ENCODE assay signal across 8 cellular contexts in genomic region chr2:96063074-96063899, GRCh38. TPM values are rescaled to one million over a fixed set of nuclear protein-coding genes. Genes with fewer than 3 reads are reported as not detected.
DNase-seq lines count a peak whose midpoint lies in the region; ATAC-seq, FAIRE-seq and TF ChIP-seq lines count a peak whose summit lies in the region.
"Not testable (repeated sequence)": the region's sequence is repeated elsewhere in the genome, so short reads cannot be mapped to it uniquely, and the experiment has no call there.

No MANE protein-coding gene starts in this region.

- POLR2A ChIA-PET in IMR-90 (lab: Charles Lee; ENCODE audit: unreplicated experiment) = not testable (repeated sequence)

- H3K23ac ChIP-seq in IMR-90 (ENCODE audit: low read depth, low read length) = not testable (repeated sequence)

- not testable (repeated sequence) for H3K27ac ChIP-seq in IMR-90 (ENCODE audit: insufficient read depth, low read length); liver (ENCODE audit: low read depth in 1 of 2, low read length in 2 of 2)

- dilution Hi-C loops in IMR-90 (cut with HindIII; ENCODE audit: low sequenced_read_pairs, unreplicated experiment) = not testable (repeated sequence)

- not testable (repeated sequence) for H3K4ac ChIP-seq in IMR-90 (ENCODE audit: low read depth, low read length)

- not testable (repeated sequence) for H2BK20ac ChIP-seq in IMR-90 (ENCODE audit: low read depth, low read length)

- peak overlapping the region; percentile 37 for H2AK9ac ChIP-seq in IMR-90 (replicated peaks; ENCODE audit: low read depth, low read length, poor library complexity)

- H3K4me3 Mint-ChIP-seq in brain = not testable (repeated sequence)

- H4K5ac ChIP-seq in IMR-90 (ENCODE audit: low read depth, low read length) = not testable (repeated sequence)

- H2BK15ac ChIP-seq in IMR-90 (ENCODE audit: low read depth, low read length) = not testable (repeated sequence)

- H2BK120ac ChIP-seq in IMR-90 (ENCODE audit: low read depth, low read length) = not testable (repeated sequence)

- TF ChIP-seq RAD21 in IMR-90 (IDR thresholded peaks at IDR 0.05; ENCODE audit: low read length) (peak; percentile 47), liver (IDR thresholded peaks at IDR 0.05) (peak; percentile 29 to 58)

- peaks cover 13% of the 10 kb centered on the region for H3K27me3 ChIP-seq in IMR-90 (ENCODE audit: control insufficient read depth, insufficient read depth, low read length)
- H3K27me3 ChIP-seq in liver (ENCODE audit: control insufficient read depth in 4 of 4, insufficient read depth in 4 of 4, low read length in 3 of 4) = not testable (repeated sequence)

- H3K27ac Mint-ChIP-seq in brain = not testable (repeated sequence)

- not testable (repeated sequence) for H3K36me3 Mint-ChIP-seq in brain

- H3K4me3 ChIP-seq in IMR-90 (ENCODE audit: insufficient read depth, low read depth, low read length); fibroblast of villous mesenchyme (ENCODE audit: low read depth, low read length); liver (ENCODE audit: low read depth in 1 of 3, low read length in 3 of 3): not testable (repeated sequence)

- H3K79me1 ChIP-seq in IMR-90 (ENCODE audit: low read depth in 1 of 2, low read length in 2 of 2) = not testable (repeated sequence)

- H2AK5ac ChIP-seq in IMR-90 (ENCODE audit: low read depth, low read length) = not testable (repeated sequence)

- 13% methylated on average over 4 of the region's 12 CpGs; no CpG with 5 or more reads in 1 of the 2 experiments for WGBS in IMR-90 (ENCODE audit: extremely low coverage in 2 of 2, insufficient read length in 1 of 2), 2 experiments
- WGBS in liver = 72% methylated on average over 11 of the region's 12 CpGs

- not testable (repeated sequence) for H4K91ac ChIP-seq in IMR-90 (ENCODE audit: insufficient read depth, low read depth, low read length)

- H3K9ac ChIP-seq in IMR-90 (ENCODE audit: low read depth, low read length); liver (ENCODE audit: low read depth in 1 of 2, low read length in 2 of 2): not testable (repeated sequence)

- not testable (repeated sequence) for H3K9me3 Mint-ChIP-seq in brain

- FAIRE-seq in urothelium cell line (lab: Jason Lieb, UNC) = peak; percentile 99

- not testable (repeated sequence) for H2BK5ac ChIP-seq in IMR-90 (ENCODE audit: low read depth, low read length, poor library complexity, severe bottlenecking)

- not testable (repeated sequence) for H3K9me3 ChIP-seq in IMR-90 (ENCODE audit: control insufficient read depth, insufficient read depth, low read length); liver (ENCODE audit: control insufficient read depth in 4 of 4, low read length in 3 of 4)

- peak; percentile 93 for ATAC-seq in IMR-90 (ENCODE audit: low read depth)
- peak; percentile 73 to 83 for ATAC-seq in activated CD4-positive, CD25-positive, alpha-beta regulatory T cell treated with anti-CD3 and anti-CD28 coated beads, Interleukin-2, amount 50 U/mL, for 24 hours

- not testable (repeated sequence) for H3K36me3 ChIP-seq in IMR-90 (ENCODE audit: control insufficient read depth, insufficient read depth, low read length); liver (ENCODE audit: control insufficient read depth in 4 of 4, insufficient read depth in 3 of 4, low read depth in 1 of 4, low read length in 3 of 4)

- not testable (repeated sequence) for H3K4me1 ChIP-seq in IMR-90 (ENCODE audit: control insufficient read depth, insufficient read depth, low read length); liver (ENCODE audit: control insufficient read depth in 4 of 4, insufficient read depth in 4 of 4, low read length in 3 of 4)

- peak; percentile 49 for DNase-seq in ELF-1 (ENCODE audit: low read depth, low spot score)
- DNase-seq in IMR-90 = peak; percentile 70
- DNase-seq in fibroblast of villous mesenchyme (ENCODE audit: low read depth) = peak; percentile 77
- peak; percentile 53 for DNase-seq in renal cortical epithelial cell (ENCODE audit: low read depth)
- DNase-seq in urothelium cell line (ENCODE audit: low spot score) = peak; percentile 58

- not testable (repeated sequence) for H3K9me1 ChIP-seq in IMR-90 (ENCODE audit: insufficient read depth, low read length)

- not testable (repeated sequence) for H2AFZ ChIP-seq in IMR-90 (replicated peaks; ENCODE audit: low read length, poor library complexity)

- not testable (repeated sequence) for H4K8ac ChIP-seq in IMR-90 (ENCODE audit: low read depth in 2 of 2, low read length in 2 of 2)

- not testable (repeated sequence) for H3K18ac ChIP-seq in IMR-90 (ENCODE audit: low read depth, low read length)

- H3K27me3 Mint-ChIP-seq in brain = not testable (repeated sequence)

- not testable (repeated sequence) for H3K14ac ChIP-seq in IMR-90 (replicated peaks; ENCODE audit: low read depth, low read length)

- CTCF ChIA-PET in IMR-90 (lab: Yijun Ruan, JAX) = interaction anchor here (0.6 to 2.5 kb wide), 2 partner anchors 53 to 1618 kb away, joined by 3 to 5 read pairs; partner anchors contain the start of gene ADRA2B

- H4K20me1 ChIP-seq in IMR-90 (ENCODE audit: insufficient read depth, low read length) = not testable (repeated sequence)

- TF ChIP-seq CTCF in IMR-90 (conservative IDR thresholded peaks at IDR 0.05; ENCODE audit: low read depth, low read length) = peak; percentile 43
- peak; percentile 16 to 33 for TF ChIP-seq CTCF in brain (conservative IDR thresholded peaks at IDR 0.05)
- peak; percentile 59 for TF ChIP-seq CTCF in fibroblast of villous mesenchyme (IDR thresholded peaks at IDR 0.05; ENCODE audit: insufficient read depth, low read depth, low read length)
- TF ChIP-seq CTCF in liver (IDR thresholded peaks at IDR 0.05; ENCODE audit: low read depth, low read length, missing input control) = peak; percentile 22

- in situ Hi-C loops in IMR-90 (cut with MboI; ENCODE audit: low sequenced_read_pairs) = loop anchor here (25.0 kb wide), 1 partner anchor 1599 kb away; the partner anchor contains the start of genes ACTR1B and C2orf92

- H3K4me2 ChIP-seq in IMR-90 (ENCODE audit: low read depth, low read length) = not testable (repeated sequence)

- H3K4me1 Mint-ChIP-seq in brain = peaks cover 21% of the 10 kb centered on the region

- not testable (repeated sequence) for H3K56ac ChIP-seq in IMR-90 (ENCODE audit: extremely low read depth, insufficient read depth, low read length)

- TF ChIP-seq POLR2A in IMR-90 (IDR thresholded peaks at IDR 0.05; ENCODE audit: low read depth, low read length) = not testable (repeated sequence)

- BruUV-seq in IMR-90 (replicated peaks; lab: Mats Ljungman, UMichigan) = not testable (repeated sequence)

- intact Hi-C loops in IMR-90 (cut with micrococcal nuclease) = not testable (repeated sequence)

TF ChIP-seq in IMR-90, 13 proteins besides CTCF, POLR2A, EP300 and RAD21:
- TF ChIP-seq MAZ (IDR thresholded peaks at IDR 0.05; ENCODE audit: borderline replicate concordance, low read depth, low read length) (peak; percentile 24; the same call in 1 of the 2 replicates), FOS (IDR thresholded peaks at IDR 0.05; ENCODE audit: low read depth, low read length) (0 out of 2 replicates have a peak, but pooled peaks have one; percentile 11)

RNA-seq across cellular contexts. Expression of gene GPAT2, which starts 28.6 kb away (rescaled TPM):
- 0.28 and 0.36 TPM in 2 replicates for total RNA-seq in IMR-90 (2012; rRNA removed)
- polyA plus RNA-seq in IMR-90 (2012; rRNA removed) = 0.53 and 0.57 TPM in 2 replicates
- polyA plus RNA-seq in IMR-90 (2012; cell fraction: cytosol; rRNA removed) = 0.36 TPM in 2 replicates
- 0.88 and 2.4 TPM in 2 replicates for polyA plus RNA-seq in IMR-90 (2012; cell fraction: nucleus; rRNA removed; ENCODE audit: low replicate concordance)
- 1.5 TPM for polyA plus RNA-seq in brain (ENCODE audit: insufficient read depth, low read depth, low replicate concordance)
- total RNA-seq in fibroblast of villous mesenchyme = 1.9 and 3.5 TPM in 2 replicates
- 1 to 10 TPM in 1 of 2 donors, under 1 TPM in 1; 0.33 to 3.1 TPM for total RNA-seq in liver
- polyA plus RNA-seq in liver = under 1 TPM; 0.37 to 0.65 TPM
- 0.17 and 2.0 TPM in 2 replicates for total RNA-seq in renal cortical epithelial cell

RNA-seq across cellular contexts. Expression of gene ADRA2B, which starts 53.1 kb away (rescaled TPM):
- total RNA-seq in IMR-90 (2012; rRNA removed) (not detected in 2 replicates), fibroblast of villous mesenchyme (not detected in 2 replicates), liver (1 to 10 TPM; 1.3 to 2.3 TPM), renal cortical epithelial cell (not detected in 2 replicates)
- polyA plus RNA-seq in IMR-90 (2012; rRNA removed) (not detected in 2 replicates), brain (ENCODE audit: insufficient read depth, low read depth, low replicate concordance) (0.48 TPM), liver (1 to 10 TPM; 3.7 to 8.6 TPM)
- polyA plus RNA-seq in IMR-90 (2012; cell fraction: cytosol; rRNA removed) = not detected in 2 replicates
- polyA plus RNA-seq in IMR-90 (2012; cell fraction: nucleus; rRNA removed; ENCODE audit: low replicate concordance) = 0.17 and 0.40 TPM in 2 replicates
